ENCODE assay signal across 8 cellular contexts in genomic region chr13:23980160-23980551, GRCh38.
DNase-seq lines count a peak whose midpoint lies in the region; ATAC-seq and TF ChIP-seq lines count a peak whose summit lies in the region.

No MANE protein-coding gene starts in this region.

- H3K4me2 ChIP-seq in DND-41 (ENCODE audit: insufficient read depth, low read length) = peak overlapping the region; percentile 61

- no peaks in the 10 kb centered on the region; the same call in 1 of the 2 replicates for H4K20me1 ChIP-seq in DND-41 (ENCODE audit: insufficient read depth, low read length)

- no peak overlapping the region for H2AFZ ChIP-seq in DND-41 (ENCODE audit: low read depth, low read length)

- H3K79me2 ChIP-seq in DND-41 (ENCODE audit: insufficient read depth, low read length) = no peaks in the 10 kb centered on the region

- H3K4me1 ChIP-seq in DND-41 (ENCODE audit: insufficient read depth, low read length) (peaks cover 11% of the 10 kb centered on the region), right cardiac atrium (ENCODE audit: control insufficient read depth, insufficient read depth, low read length) (no peaks in the 10 kb centered on the region), upper lobe of right lung (no peaks in the 10 kb centered on the region)

- no peak overlapping the region for H3K9ac ChIP-seq in DND-41 (ENCODE audit: low read depth, low read length)

- peaks cover 42% of the 10 kb centered on the region for H3K27me3 ChIP-seq in DND-41 (ENCODE audit: insufficient read depth, low read length, poor library complexity)
- H3K27me3 ChIP-seq in right cardiac atrium (ENCODE audit: control insufficient read depth, insufficient read depth) = no peaks in the 10 kb centered on the region
- no peaks in the 10 kb centered on the region for H3K27me3 ChIP-seq in upper lobe of right lung

- no peak for TF ChIP-seq CTCF in DND-41 (IDR thresholded peaks at IDR 0.05; ENCODE audit: borderline replicate concordance, extremely low read depth, low read length, poor library complexity, severe bottlenecking)
- TF ChIP-seq CTCF in progenitor cell of endocrine pancreas (IDR thresholded peaks at IDR 0.05; ENCODE audit: unreplicated experiment) = no peak
- TF ChIP-seq CTCF in upper lobe of right lung (IDR thresholded peaks at IDR 0.05) = no peak

- H3K4me3 ChIP-seq in DND-41 (ENCODE audit: low read depth in 1 of 2, low read length in 2 of 2) (peak overlapping the region in 1 of 2 experiments; percentile 32; a peak in 1 of 4 replicates), right cardiac atrium (ENCODE audit: low read length) (peak overlapping the region; percentile 66), upper lobe of right lung (peak overlapping the region; percentile 60)
- H3K4me3 ChIP-seq in Jurkat, Clone E6-1 (ENCODE audit: low read length) = peak overlapping the region; percentile 45

- H3K9me3 ChIP-seq in DND-41 (ENCODE audit: insufficient read depth, low read length, severe bottlenecking) (no peaks in the 10 kb centered on the region), right cardiac atrium (ENCODE audit: control insufficient read depth, low read length) (no peaks in the 10 kb centered on the region), upper lobe of right lung (no peaks in the 10 kb centered on the region)

- peaks cover 42% of the 10 kb centered on the region for H3K27me3 Mint-ChIP-seq in T-helper 1 cell treated with Interleukin-12 subunit alpha and Interleukin-12 subunit beta and Interleukin-4 antibody, amounts not matched to agents 30 μg/mL and 1 μg/mL, for 36 hours (ENCODE audit: low read depth)
- peaks cover 2% of the 10 kb centered on the region for H3K27me3 Mint-ChIP-seq in progenitor cell of endocrine pancreas

- no peaks in the 10 kb centered on the region for H3K36me3 Mint-ChIP-seq in T-helper 1 cell treated with Interleukin-12 subunit alpha and Interleukin-12 subunit beta and Interleukin-4 antibody, amounts not matched to agents 30 μg/mL and 1 μg/mL, for 36 hours (ENCODE audit: low read depth)
- H3K36me3 Mint-ChIP-seq in progenitor cell of endocrine pancreas (ENCODE audit: insufficient read depth) = peaks cover 7% of the 10 kb centered on the region

- H3K36me3 ChIP-seq in DND-41 (ENCODE audit: insufficient read depth, low read length) = no peaks in the 10 kb centered on the region
- no peaks in the 10 kb centered on the region for H3K36me3 ChIP-seq in upper lobe of right lung

- H3K4me3 Mint-ChIP-seq in T-helper 1 cell treated with Interleukin-12 subunit alpha and Interleukin-12 subunit beta and Interleukin-4 antibody, amounts not matched to agents 30 μg/mL and 1 μg/mL, for 36 hours = peak overlapping the region; percentile 90
- H3K4me3 Mint-ChIP-seq in progenitor cell of endocrine pancreas (ENCODE audit: low read depth) = peak overlapping the region; percentile 82

- H3K27ac ChIP-seq in DND-41 (ENCODE audit: low read length) (no peak overlapping the region), right cardiac atrium (ENCODE audit: low read length) (peak overlapping the region; percentile 74), upper lobe of right lung (peak overlapping the region; percentile 67)

- peaks cover 12% of the 10 kb centered on the region for H3K4me1 Mint-ChIP-seq in T-helper 1 cell treated with Interleukin-12 subunit alpha and Interleukin-12 subunit beta and Interleukin-4 antibody, amounts not matched to agents 30 μg/mL and 1 μg/mL, for 36 hours (ENCODE audit: low read depth)
- H3K4me1 Mint-ChIP-seq in progenitor cell of endocrine pancreas (ENCODE audit: low read depth) = peaks cover 26% of the 10 kb centered on the region

- H3K9me3 Mint-ChIP-seq in T-helper 1 cell treated with Interleukin-12 subunit alpha and Interleukin-12 subunit beta and Interleukin-4 antibody, amounts not matched to agents 30 μg/mL and 1 μg/mL, for 36 hours = no peaks in the 10 kb centered on the region
- no peaks in the 10 kb centered on the region for H3K9me3 Mint-ChIP-seq in progenitor cell of endocrine pancreas (ENCODE audit: low read depth)

- peak; percentile 94 for ATAC-seq in DND-41 (ENCODE audit: insufficient read depth, low read depth)
- ATAC-seq in GM21723 (IDR thresholded peaks at IDR 0.05; ENCODE audit: unreplicated experiment) = peak; percentile 88
- ATAC-seq in right cardiac atrium = peak; percentile 94 to 96
- ATAC-seq in upper lobe of right lung = peak; percentile 84

- WGBS in right cardiac atrium = 2% methylated on average over 28 of the region's 28 CpGs

- H3K27ac Mint-ChIP-seq in T-helper 1 cell treated with Interleukin-12 subunit alpha and Interleukin-12 subunit beta and Interleukin-4 antibody, amounts not matched to agents 30 μg/mL and 1 μg/mL, for 36 hours = peak overlapping the region; percentile 83
- peak overlapping the region; percentile 80 for H3K27ac Mint-ChIP-seq in progenitor cell of endocrine pancreas

- peak; percentile 79 for DNase-seq in DND-41
- DNase-seq in Jurkat, Clone E6-1 (ENCODE audit: low read depth, low spot score) = peak; percentile 46
- peak in 55 of 56 donors; percentile 16 to 92 (median 74) for DNase-seq in amygdala (lab: John Stamatoyannopoulos, UW)
- peak; percentile 92 to 97 (median 96) for DNase-seq in right cardiac atrium
- DNase-seq in progenitor cell of endocrine pancreas (ENCODE audit: low spot score, unreplicated experiment) = peak; percentile 73
- DNase-seq in upper lobe of right lung = peak; percentile 91

- intact Hi-C loops in right cardiac atrium (cut with DNase I) = no loop called here
- intact Hi-C loops in upper lobe of right lung (cut with DNase I) = no loop called here

Comparison
In these comparisons a context has a peak if more than half of its experiments do, and no peak if none do; other contexts are left out.
1. DNase-seq: peak in every context shown above with its lines; median percentile 96 in right cardiac atrium; 91 in upper lobe of right lung; 79 in DND-41; 74 in amygdala; 73 in progenitor cell of endocrine pancreas; 46 in Jurkat, Clone E6-1.